In the genomic region with DNA sequence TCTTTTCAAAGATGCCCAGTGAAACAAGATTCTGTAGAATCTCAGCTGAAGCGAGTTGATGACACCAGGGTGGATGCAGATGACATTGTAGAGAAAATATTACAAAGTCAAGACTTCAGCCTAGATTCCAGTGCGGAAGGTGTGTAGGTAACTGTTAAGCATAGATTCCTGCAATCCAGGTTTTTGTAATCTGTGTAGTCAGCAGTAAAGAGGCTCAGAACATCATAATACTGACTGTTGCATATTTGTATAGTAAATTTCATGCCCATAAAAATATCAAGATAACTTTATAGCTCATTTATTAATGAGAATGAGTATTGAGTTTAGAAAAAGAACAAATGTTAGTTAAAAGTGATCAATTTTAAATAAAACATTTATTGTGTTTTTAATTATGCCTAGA, we compare ENCODE assay signal across 12 cellular contexts. TPM values are rescaled to one million over a fixed set of nuclear protein-coding genes. Genes with fewer than 3 reads are reported as not detected.
"Had no signal": no experiment of that assay in that cellular context is flagged by ENCODE, and none has a peak within 500 bp of the region (broad histone marks: within the 10 kb centered on the region; RNA-seq: fewer than 3 reads in every experiment).

No MANE protein-coding gene starts in this region.

- H3K27ac Mint-ChIP-seq: GM23338, H9, HFFc6 had no signal

- ATAC-seq: GM23338, HCT116 had no signal

- H3K4me3 ChIP-seq: GM23248, GM23338, HAP-1 had no signal

- H3K4me3 Mint-ChIP-seq: GM23338, H9, HFFc6 had no signal

- H3K27ac ChIP-seq: GM23248 had no signal

- DNase-seq: GM23248, GOT3, H7, H9, HCEC 1CT, HFFc6 had no signal

- H3K9ac ChIP-seq: GM23248 had no signal

- FAIRE-seq: H1, H54 had no signal

- H3K4me2 ChIP-seq: GM23338 had no signal

- H3K9me3 ChIP-seq: HAP-1 had no signal

- H2AFZ ChIP-seq: GM23248, GM23338 had no signal

RNA-seq across cellular contexts. Expression of gene HENMT1, which starts 32.2 kb away (rescaled TPM):
- total RNA-seq: H4 had no signal
